In the genomic region with DNA sequence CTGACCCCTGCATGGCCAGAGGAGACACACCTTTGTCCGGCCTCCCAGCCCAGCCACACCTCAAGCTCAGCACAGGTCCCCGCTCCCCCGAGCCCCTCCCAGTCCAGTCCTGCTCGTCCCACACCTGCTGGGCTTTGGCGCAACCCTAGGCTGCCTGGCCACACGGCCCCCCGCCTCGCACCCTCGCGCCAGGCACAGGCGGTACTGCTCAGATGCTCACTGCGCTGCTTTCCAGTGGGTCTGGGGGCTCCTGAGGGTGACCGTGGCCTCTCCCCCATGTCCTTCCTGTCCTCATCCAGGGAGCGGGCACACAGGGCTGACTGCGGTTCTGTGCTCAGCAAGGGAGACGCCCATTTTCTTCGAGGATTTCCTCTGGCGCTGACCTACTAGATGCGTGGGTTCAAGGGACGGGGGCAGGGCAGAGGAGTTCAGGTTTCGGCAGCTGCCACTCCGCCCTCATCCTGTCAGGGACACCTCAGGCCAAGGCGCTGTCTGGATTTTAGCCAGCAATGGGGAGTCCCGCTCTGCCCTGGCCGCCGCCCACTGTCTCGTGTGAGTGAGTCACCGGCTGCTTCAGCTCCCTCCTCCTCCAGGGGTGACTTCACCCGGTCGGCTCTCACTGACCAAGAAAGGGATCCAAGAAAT, we compare ENCODE assay signal across 2 cellular contexts.
TF ChIP-seq lines count a peak whose summit lies in the region.

No MANE protein-coding gene starts in this region.

TF ChIP-seq in WTC11, 78 proteins besides CTCF, POLR2A, EP300 and RAD21 (continued from another document):
- TF ChIP-seq, protein P1, sequence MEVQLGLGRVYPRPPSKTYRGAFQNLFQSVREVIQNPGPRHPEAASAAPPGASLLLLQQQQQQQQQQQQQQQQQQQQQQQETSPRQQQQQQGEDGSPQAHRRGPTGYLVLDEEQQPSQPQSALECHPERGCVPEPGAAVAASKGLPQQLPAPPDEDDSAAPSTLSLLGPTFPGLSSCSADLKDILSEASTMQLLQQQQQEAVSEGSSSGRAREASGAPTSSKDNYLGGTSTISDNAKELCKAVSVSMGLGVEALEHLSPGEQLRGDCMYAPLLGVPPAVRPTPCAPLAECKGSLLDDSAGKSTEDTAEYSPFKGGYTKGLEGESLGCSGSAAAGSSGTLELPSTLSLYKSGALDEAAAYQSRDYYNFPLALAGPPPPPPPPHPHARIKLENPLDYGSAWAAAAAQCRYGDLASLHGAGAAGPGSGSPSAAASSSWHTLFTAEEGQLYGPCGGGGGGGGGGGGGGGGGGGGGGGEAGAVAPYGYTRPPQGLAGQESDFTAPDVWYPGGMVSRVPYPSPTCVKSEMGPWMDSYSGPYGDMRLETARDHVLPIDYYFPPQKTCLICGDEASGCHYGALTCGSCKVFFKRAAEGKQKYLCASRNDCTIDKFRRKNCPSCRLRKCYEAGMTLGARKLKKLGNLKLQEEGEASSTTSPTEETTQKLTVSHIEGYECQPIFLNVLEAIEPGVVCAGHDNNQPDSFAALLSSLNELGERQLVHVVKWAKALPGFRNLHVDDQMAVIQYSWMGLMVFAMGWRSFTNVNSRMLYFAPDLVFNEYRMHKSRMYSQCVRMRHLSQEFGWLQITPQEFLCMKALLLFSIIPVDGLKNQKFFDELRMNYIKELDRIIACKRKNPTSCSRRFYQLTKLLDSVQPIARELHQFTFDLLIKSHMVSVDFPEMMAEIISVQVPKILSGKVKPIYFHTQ (CRISPR knock-in tag; IDR thresholded peaks at IDR 0.05): no peak

TF ChIP-seq in HepG2, 621 proteins besides CTCF, POLR2A, EP300 and RAD21 (continued from another document):
- TF ChIP-seq, protein P2, sequence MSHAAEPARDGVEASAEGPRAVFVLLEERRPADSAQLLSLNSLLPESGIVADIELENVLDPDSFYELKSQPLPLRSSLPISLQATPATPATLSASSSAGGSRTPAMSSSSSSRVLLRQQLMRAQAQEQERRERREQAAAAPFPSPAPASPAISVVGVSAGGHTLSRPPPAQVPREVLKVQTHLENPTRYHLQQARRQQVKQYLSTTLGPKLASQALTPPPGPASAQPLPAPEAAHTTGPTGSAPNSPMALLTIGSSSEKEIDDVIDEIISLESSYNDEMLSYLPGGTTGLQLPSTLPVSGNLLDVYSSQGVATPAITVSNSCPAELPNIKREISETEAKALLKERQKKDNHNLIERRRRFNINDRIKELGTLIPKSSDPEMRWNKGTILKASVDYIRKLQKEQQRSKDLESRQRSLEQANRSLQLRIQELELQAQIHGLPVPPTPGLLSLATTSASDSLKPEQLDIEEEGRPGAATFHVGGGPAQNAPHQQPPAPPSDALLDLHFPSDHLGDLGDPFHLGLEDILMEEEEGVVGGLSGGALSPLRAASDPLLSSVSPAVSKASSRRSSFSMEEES (CRISPR knock-in tag; IDR thresholded peaks at IDR 0.05): 0 out of 2 replicates have a peak, but pooled peaks have one; percentile 22
- TF ChIP-seq ZNF484 (CRISPR knock-in tag; IDR thresholded peaks at IDR 0.05; ENCODE audit: borderline replicate concordance, low read depth): no peak
- TF ChIP-seq ATRX (CRISPR knock-in tag; IDR thresholded peaks at IDR 0.05; ENCODE audit: borderline replicate concordance): no peak
